ENCODE assay signal across 19 cellular contexts in the genomic region with DNA sequence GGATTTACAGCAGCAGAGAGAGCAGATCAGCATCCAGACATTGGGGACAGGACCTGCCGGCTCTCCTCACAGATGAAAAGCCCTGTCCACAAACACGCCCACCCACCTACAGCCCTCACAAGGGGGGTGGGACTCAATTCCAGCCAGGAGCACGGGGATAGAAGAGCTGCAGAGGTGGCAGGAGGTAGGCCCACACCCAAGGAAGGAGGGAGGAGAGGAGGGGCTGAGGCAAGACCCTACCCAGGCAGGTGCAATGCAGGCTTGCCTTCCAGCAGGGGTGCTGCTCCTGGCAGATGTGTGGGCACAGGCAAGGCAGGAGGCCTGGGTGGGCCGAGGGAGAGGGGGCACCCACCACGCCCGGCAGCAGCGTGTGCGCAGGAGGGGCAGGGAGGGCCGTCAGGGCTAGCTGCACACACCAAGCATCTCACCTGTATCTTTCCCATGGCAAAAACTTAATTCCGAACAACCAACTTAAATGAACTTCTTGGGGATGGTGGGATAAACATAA.
A peak's percentile ranks its signal among the peaks of the same experiment; 100 is the strongest.
DNase-seq lines count a peak whose midpoint lies in the region; ATAC-seq and TF ChIP-seq lines count a peak whose summit lies in the region.
"Had no signal": no experiment of that assay in that cellular context is flagged by ENCODE, and none has a peak within 500 bp of the region (broad histone marks: within the 10 kb centered on the region; RNA-seq: fewer than 3 reads in every experiment).

No MANE protein-coding gene starts in this region.

- H3K27ac Mint-ChIP-seq in GM23338: peak overlapping the region; percentile 87; the same call in 1 of the 2 replicates
- H3K27ac Mint-ChIP-seq in glutamatergic neuron (ENCODE audit: unreplicated experiment): no peak overlapping the region
- H3K27ac Mint-ChIP-seq in activated T-helper 2 cell treated with anti-CD3 and anti-CD28 coated beads, Interferon-gamma antibody, Interleukin-2, Interleukin-4, amounts not matched to agents 10 μg/mL and 5 μg/mL and 100 μg/mL, durations not matched to agents 14 hours and 24 hours and 36 hours: no peak overlapping the region
- H3K27ac Mint-ChIP-seq: activated T-cell treated with anti-CD3 and anti-CD28 coated beads, Interleukin-2, amount 50 U/mL, for 72 hours had no signal

- no peak overlapping the region for H3K4me3 ChIP-seq in GM23338
- H3K4me3 ChIP-seq: lung, ovary, skin epidermis had no signal

- no peaks in the 10 kb centered on the region for H3K27me3 ChIP-seq in GM23338 (ENCODE audit: insufficient read depth)
- H3K27me3 ChIP-seq: ovary had no signal

- H3K27me3 Mint-ChIP-seq in GM23338 (ENCODE audit: insufficient read depth, low read depth, poor library complexity) (peaks cover 12% of the 10 kb centered on the region), glutamatergic neuron (ENCODE audit: unreplicated experiment) (peaks cover 19% of the 10 kb centered on the region)
- no peaks in the 10 kb centered on the region for H3K27me3 Mint-ChIP-seq in activated T-helper 2 cell treated with anti-CD3 and anti-CD28 coated beads, Interferon-gamma antibody, Interleukin-2, Interleukin-4, amounts not matched to agents 10 μg/mL and 5 μg/mL and 100 μg/mL, durations not matched to agents 14 hours and 24 hours and 36 hours (ENCODE audit: low read depth)

- H3K4me2 ChIP-seq in GM23338: no peak overlapping the region

- no peaks in the 10 kb centered on the region for H3F3A ChIP-seq in GM23338 (replicated peaks; ENCODE audit: low read depth)

- peaks cover 41% of the 10 kb centered on the region for H3K36me3 Mint-ChIP-seq in GM23338 (ENCODE audit: low read depth)
- H3K36me3 Mint-ChIP-seq in glutamatergic neuron (ENCODE audit: unreplicated experiment): peaks cover 15% of the 10 kb centered on the region
- H3K36me3 Mint-ChIP-seq in activated T-helper 2 cell treated with anti-CD3 and anti-CD28 coated beads, Interferon-gamma antibody, Interleukin-2, Interleukin-4, amounts not matched to agents 10 μg/mL and 5 μg/mL and 100 μg/mL, durations not matched to agents 14 hours and 24 hours and 36 hours (ENCODE audit: low read depth): peaks cover 62% of the 10 kb centered on the region

- no peaks in the 10 kb centered on the region for H3K36me3 ChIP-seq in GM23338 (ENCODE audit: insufficient read depth)
- H3K36me3 ChIP-seq: ovary had no signal

- ATAC-seq in GM23338: no peak; the same call in 2 of the 3 replicates
- no peak for ATAC-seq in sciatic nerve
- ATAC-seq: activated T-cell treated with anti-CD3 and anti-CD28 coated beads, Interleukin-2, amount 50 U/mL, for 72 hours had no signal

- H3K27ac ChIP-seq in GM23338 (ENCODE audit: low read depth): no peak overlapping the region
- H3K27ac ChIP-seq: ovary, skin epidermis had no signal

- intact Hi-C loops in sciatic nerve (cut with DNase I): no loop called here
- intact Hi-C loops in activated T-helper 2 cell treated with anti-CD3 and anti-CD28 coated beads, Interferon-gamma antibody, Interleukin-2, Interleukin-4, amounts not matched to agents 10 μg/mL and 5 μg/mL and 100 μg/mL, durations not matched to agents 14 hours and 24 hours and 36 hours (cut with micrococcal nuclease): no loop called here

- DNase-seq in GM23338 (ENCODE audit: low spot score): no peak
- peak; percentile 8 for DNase-seq in NCI-H146 treated with DMSO at 0.1 percent for 48 hours (lab: John Stamatoyannopoulos, UW; ENCODE audit: unreplicated experiment)
- peak; percentile 5 for DNase-seq in glutamatergic neuron
- DNase-seq in sciatic nerve (ENCODE audit: low spot score): peak; percentile 36
- DNase-seq in amygdala (lab: John Stamatoyannopoulos, UW): no peak
- DNase-seq in activated gamma-delta T cell (lab: John Stamatoyannopoulos, UW): no peak
- DNase-seq in activated T-helper 2 cell treated with anti-CD3 and anti-CD28 coated beads, Interferon-gamma antibody, Interleukin-2, Interleukin-4, amounts not matched to agents 10 μg/mL and 5 μg/mL and 100 μg/mL, durations not matched to agents 14 hours and 24 hours and 36 hours (ENCODE audit: low spot score): no peak
- DNase-seq: activated CD4-positive, alpha-beta T cell treated with anti-CD3 and anti-CD28 coated beads, Interleukin-2, amount 50 U/mL, for 48 hours; activated T-cell treated with anti-CD3 and anti-CD28 coated beads, Interleukin-2, amount 50 U/mL, for 72 hours; Calu3; effector CD4-positive, alpha-beta T cell; Kasumi-1; NCI-H1092; NCI-H2227 treated with DMSO at 0.1 percent for 48 hours; stimulated activated CD4-positive, alpha-beta T cell treated with anti-CD3 and anti-CD28 coated beads, Interleukin-4, amount 100 ng/mL, for 24 hours; SW 1271 had no signal

- H3K4me3 Mint-ChIP-seq in GM23338: no peak overlapping the region
- H3K4me3 Mint-ChIP-seq in glutamatergic neuron (ENCODE audit: unreplicated experiment): no peak overlapping the region
- H3K4me3 Mint-ChIP-seq in activated T-helper 2 cell treated with anti-CD3 and anti-CD28 coated beads, Interferon-gamma antibody, Interleukin-2, Interleukin-4, amounts not matched to agents 10 μg/mL and 5 μg/mL and 100 μg/mL, durations not matched to agents 14 hours and 24 hours and 36 hours (ENCODE audit: low read depth): no peak overlapping the region
- H3K4me3 Mint-ChIP-seq: activated T-cell treated with anti-CD3 and anti-CD28 coated beads, Interleukin-2, amount 50 U/mL, for 72 hours had no signal

- no peaks in the 10 kb centered on the region for H4K20me1 ChIP-seq in GM23338 (replicated peaks; ENCODE audit: insufficient read depth)

- TF ChIP-seq CTCF in GM23338 (conservative IDR thresholded peaks at IDR 0.05; ENCODE audit: low read depth in 2 of 2) (no peak), glutamatergic neuron (IDR thresholded peaks at IDR 0.05; ENCODE audit: partially characterized antibody, unreplicated experiment) (no peak)

- H2AFZ ChIP-seq in GM23338: no peak overlapping the region

- no peaks in the 10 kb centered on the region for H3K9me2 ChIP-seq in GM23338 (ENCODE audit: insufficient read depth)

- H3K4me1 Mint-ChIP-seq in GM23338: peaks cover 12% of the 10 kb centered on the region
- H3K4me1 Mint-ChIP-seq in glutamatergic neuron (ENCODE audit: low read depth, unreplicated experiment): peaks cover 13% of the 10 kb centered on the region
- H3K4me1 Mint-ChIP-seq in activated T-helper 2 cell treated with anti-CD3 and anti-CD28 coated beads, Interferon-gamma antibody, Interleukin-2, Interleukin-4, amounts not matched to agents 10 μg/mL and 5 μg/mL and 100 μg/mL, durations not matched to agents 14 hours and 24 hours and 36 hours (ENCODE audit: low read depth): no peaks in the 10 kb centered on the region

- H3K4me1 ChIP-seq in GM23338 (ENCODE audit: insufficient read depth): no peaks in the 10 kb centered on the region

- H3K9me3 Mint-ChIP-seq in GM23338: peaks cover 24% of the 10 kb centered on the region
- peaks cover 15% of the 10 kb centered on the region for H3K9me3 Mint-ChIP-seq in glutamatergic neuron (ENCODE audit: unreplicated experiment)
- peaks cover 11% of the 10 kb centered on the region for H3K9me3 Mint-ChIP-seq in activated T-helper 2 cell treated with anti-CD3 and anti-CD28 coated beads, Interferon-gamma antibody, Interleukin-2, Interleukin-4, amounts not matched to agents 10 μg/mL and 5 μg/mL and 100 μg/mL, durations not matched to agents 14 hours and 24 hours and 36 hours

- no peaks in the 10 kb centered on the region for H3K79me2 ChIP-seq in GM23338 (replicated peaks; ENCODE audit: insufficient read depth)

TF ChIP-seq in GM23338, 12 proteins besides CTCF, POLR2A, EP300 and RAD21:
- no peak for TF ChIP-seq NANOG (IDR thresholded peaks at IDR 0.05; ENCODE audit: borderline replicate concordance)

Comparison
In these comparisons a context has a peak if more than half of its experiments do, and no peak if none do; other contexts are left out.
1. DNase-seq: peak in NCI-H146 treated with DMSO at 0.1 percent for 48 hours (single experiment), glutamatergic neuron (single experiment) and sciatic nerve (single experiment); none in GM23338 (single experiment), amygdala (0 of 56), activated gamma-delta T cell (single experiment) and activated T-helper 2 cell treated with anti-CD3 and anti-CD28 coated beads, Interferon-gamma antibody, Interleukin-2, Interleukin-4, amounts not matched to agents 10 μg/mL and 5 μg/mL and 100 μg/mL, durations not matched to agents 14 hours and 24 hours and 36 hours (single experiment).